Comparison of ENCODE assay signal across 9 cellular contexts in the genomic region with DNA sequence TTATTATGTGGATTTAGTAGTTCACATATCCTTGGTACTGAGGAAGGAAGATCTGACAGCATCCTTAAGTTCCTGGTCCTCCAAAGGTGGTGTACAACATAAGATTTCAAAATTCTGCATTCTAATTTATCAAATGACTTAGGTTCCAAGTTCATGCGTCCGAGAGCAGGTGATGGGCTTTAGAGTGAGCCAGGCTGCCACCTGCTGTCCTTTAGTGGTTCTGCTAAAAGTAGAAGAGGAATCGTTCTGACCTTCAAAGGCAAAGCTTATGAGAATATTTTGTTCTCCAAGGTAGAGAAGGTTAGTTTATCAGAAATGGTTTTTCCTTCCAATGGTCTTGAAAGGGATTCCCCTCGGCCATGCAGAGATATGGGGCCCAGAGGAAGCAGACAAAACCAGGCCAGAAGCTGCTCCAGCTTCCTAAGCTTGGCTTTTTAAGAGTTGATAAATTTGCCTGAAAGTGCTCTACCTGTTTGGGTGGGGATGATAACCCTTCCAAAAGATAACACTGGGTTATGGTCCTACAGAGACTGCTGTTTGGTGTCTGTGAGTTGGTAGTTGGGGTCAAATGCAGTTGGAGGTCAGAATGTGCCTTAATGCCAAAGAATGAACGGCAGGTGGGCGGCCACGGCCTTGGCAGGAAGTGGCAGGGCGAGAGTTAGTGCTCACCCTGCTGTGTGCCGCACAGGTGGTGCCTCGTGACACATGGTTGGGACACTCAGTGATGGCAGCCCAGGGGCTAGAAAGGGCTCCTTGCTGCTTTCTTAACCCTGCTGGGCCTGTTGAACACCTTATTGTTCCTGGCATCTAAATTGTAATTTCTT. TPM values are rescaled to one million over a fixed set of nuclear protein-coding genes. Genes with fewer than 3 reads are reported as not detected.
DNase-seq lines count a peak whose midpoint lies in the region; ATAC-seq, FAIRE-seq and TF ChIP-seq lines count a peak whose summit lies in the region.
"Had no signal": no experiment of that assay in that cellular context is flagged by ENCODE, and none has a peak within 500 bp of the region (broad histone marks: within the 10 kb centered on the region; RNA-seq: fewer than 3 reads in every experiment).

No MANE protein-coding gene starts in this region.

- TF ChIP-seq CTCF in astrocyte (IDR thresholded peaks at IDR 0.05; ENCODE audit: insufficient read depth, low read depth, low read length), result peak; percentile 87

- FAIRE-seq in astrocyte (lab: Jason Lieb, UNC), result peak; percentile 83

- peaks cover 9% of the 10 kb centered on the region for H4K20me1 ChIP-seq in astrocyte (ENCODE audit: insufficient read depth, low read length)

- H3K36me3 Mint-ChIP-seq in astrocyte (ENCODE audit: low read depth, unreplicated experiment), result peaks cover 12% of the 10 kb centered on the region

- H3K9ac ChIP-seq in astrocyte (ENCODE audit: low read length), result no peak overlapping the region

- peaks cover 3% of the 10 kb centered on the region for H3K36me3 ChIP-seq in astrocyte (ENCODE audit: insufficient read depth, low read length)

- DNase-seq in GDM1 (lab: John Stamatoyannopoulos, UW), result peak; percentile 56
- DNase-seq in NCI-H1092 (lab: John Stamatoyannopoulos, UW), result peak; percentile 62
- DNase-seq in T-helper 1 cell, result peak; percentile 40 to 65 (median 50)
- DNase-seq in astrocyte (ENCODE audit: low read depth), result peak; percentile 23
- DNase-seq in hippocampal formation (lab: John Stamatoyannopoulos, UW), result peak; percentile 48 to 84
- DNase-seq in stimulated activated CD4-positive, alpha-beta T cell treated with anti-CD3 and anti-CD28 coated beads, Interleukin-12 subunit alpha, Interleukin-12 subunit beta, amount 100 ng/mL, for 4 hours, result peak; percentile 53

- no peak overlapping the region for H3K4me3 ChIP-seq in astrocyte (ENCODE audit: insufficient read depth, low read depth, low read length)

- H3K27ac ChIP-seq in astrocyte (ENCODE audit: low read depth, low read length), result no peak overlapping the region

- H3K79me2 ChIP-seq in astrocyte (ENCODE audit: insufficient read depth, low read length), result no peaks in the 10 kb centered on the region

- no peak overlapping the region for H3K4me2 ChIP-seq in astrocyte (ENCODE audit: low read length)

- H3K27me3 Mint-ChIP-seq in astrocyte (ENCODE audit: low read depth, unreplicated experiment), result no peaks in the 10 kb centered on the region
- H3K27me3 Mint-ChIP-seq: dendritic cell treated with granulocyte-macrophage colony-stimulating factor and Interleukin-4, amounts not matched to agents 40 ng/mL and 50 ng/mL, for 4 days had no signal

- H3K9me3 ChIP-seq in astrocyte (ENCODE audit: insufficient read depth, low read depth, low read length), result no peaks in the 10 kb centered on the region

- no peak for ATAC-seq in GM21576 (IDR thresholded peaks at IDR 0.05; ENCODE audit: unreplicated experiment)
- no peak for ATAC-seq in GM18861 (IDR thresholded peaks at IDR 0.05; ENCODE audit: unreplicated experiment)

- H3K4me3 Mint-ChIP-seq in astrocyte (ENCODE audit: unreplicated experiment), result no peak overlapping the region
- H3K4me3 Mint-ChIP-seq: dendritic cell treated with granulocyte-macrophage colony-stimulating factor and Interleukin-4, amounts not matched to agents 40 ng/mL and 50 ng/mL, for 4 days had no signal

- H3K9me3 Mint-ChIP-seq in astrocyte (ENCODE audit: unreplicated experiment), result no peaks in the 10 kb centered on the region
- H3K9me3 Mint-ChIP-seq: dendritic cell treated with granulocyte-macrophage colony-stimulating factor and Interleukin-4, amounts not matched to agents 40 ng/mL and 50 ng/mL, for 4 days had no signal

- no peaks in the 10 kb centered on the region for H3K4me1 Mint-ChIP-seq in astrocyte (ENCODE audit: low read depth, unreplicated experiment)

- no peak overlapping the region for H2AFZ ChIP-seq in astrocyte (ENCODE audit: low read depth, low read length)

- H3K27me3 ChIP-seq in astrocyte (ENCODE audit: insufficient read depth, low read length), result no peaks in the 10 kb centered on the region

- H3K27ac Mint-ChIP-seq in astrocyte (ENCODE audit: unreplicated experiment), result no peak overlapping the region
- H3K27ac Mint-ChIP-seq: dendritic cell treated with granulocyte-macrophage colony-stimulating factor and Interleukin-4, amounts not matched to agents 40 ng/mL and 50 ng/mL, for 4 days had no signal

- H3K4me1 ChIP-seq in astrocyte (ENCODE audit: insufficient read depth, low read length), result peaks cover 1% of the 10 kb centered on the region

RNA-seq across cellular contexts. Expression of gene LRTM2, which starts 29.0 kb away (rescaled TPM):
- total RNA-seq in astrocyte, result not detected in 2 replicates
